ENCODE assay signal across 8 cellular contexts in genomic region chr10:68334672-68335467, GRCh38. TPM values are rescaled to one million over a fixed set of nuclear protein-coding genes. Genes with fewer than 3 reads are reported as not detected.
DNase-seq lines count a peak whose midpoint lies in the region; ATAC-seq and TF ChIP-seq lines count a peak whose summit lies in the region.

No MANE protein-coding gene starts in this region.

- no peak for ATAC-seq in activated naive CD8-positive, alpha-beta T cell treated with anti-CD3 and anti-CD28 coated beads, Interleukin-2, amount 50 U/mL, for 24 hours
- ATAC-seq in right lobe of liver (no peak), GM18861 (IDR thresholded peaks at IDR 0.05; ENCODE audit: unreplicated experiment) (no peak)

- no peaks in the 10 kb centered on the region for H3K27me3 Mint-ChIP-seq in activated T-cell treated with anti-CD3 and anti-CD28 coated beads, Interleukin-2, amount 50 U/mL, for 24 hours
- H3K27me3 Mint-ChIP-seq in activated naive CD8-positive, alpha-beta T cell treated with anti-CD3 and anti-CD28 coated beads, Interleukin-2, amount 50 U/mL, for 24 hours, result no peaks in the 10 kb centered on the region

- peaks cover 63% of the 10 kb centered on the region for H3K4me1 Mint-ChIP-seq in activated T-cell treated with anti-CD3 and anti-CD28 coated beads, Interleukin-2, amount 50 U/mL, for 24 hours (ENCODE audit: low read depth)
- H3K4me1 Mint-ChIP-seq in activated naive CD8-positive, alpha-beta T cell treated with anti-CD3 and anti-CD28 coated beads, Interleukin-2, amount 50 U/mL, for 24 hours, result peaks cover 60% of the 10 kb centered on the region

- no peak for TF ChIP-seq EP300 in tibial nerve (IDR thresholded peaks at IDR 0.05)

- H3K36me3 ChIP-seq in right lobe of liver (peaks cover 10 to 25% (median 14%) of the 10 kb centered on the region in 4 donors), tibial nerve (peaks cover 0 to 17% (median 10%) of the 10 kb centered on the region in 3 donors)

- intact Hi-C loops in right lobe of liver (cut with DNase I), result no loop called here

- peaks cover 2% of the 10 kb centered on the region for H3K9me3 Mint-ChIP-seq in activated T-cell treated with anti-CD3 and anti-CD28 coated beads, Interleukin-2, amount 50 U/mL, for 24 hours
- peaks cover 3% of the 10 kb centered on the region for H3K9me3 Mint-ChIP-seq in activated naive CD8-positive, alpha-beta T cell treated with anti-CD3 and anti-CD28 coated beads, Interleukin-2, amount 50 U/mL, for 24 hours

- peak overlapping the region; percentile 78 to 88 (median 79) for H3K4me3 ChIP-seq in right lobe of liver
- peak overlapping the region in 3 of 4 donors; percentile 84 to 99 (median 94) for H3K4me3 ChIP-seq in tibial nerve

- DNase-seq in activated T-cell treated with anti-CD3 and anti-CD28 coated beads, Interleukin-2, amount 50 U/mL, for 24 hours, result no peak
- DNase-seq in activated T-cell treated with anti-CD3 and anti-CD28 coated beads, Interleukin-2, amount 50 U/mL, for 1 hour, result no peak
- DNase-seq in activated naive CD8-positive, alpha-beta T cell treated with anti-CD3 and anti-CD28 coated beads, Interleukin-2, amount 50 U/mL, for 24 hours, result no peak
- DNase-seq in right lobe of liver, result no peak
- no peak for DNase-seq in tibial nerve (ENCODE audit: low spot score in 2 of 2)
- DNase-seq in NCI-H748 treated with DMSO at 0.1 percent for 48 hours (lab: John Stamatoyannopoulos, UW), result no peak
- DNase-seq in mucosa of gallbladder (ENCODE audit: low spot score), result no peak

- H3K27ac Mint-ChIP-seq in activated T-cell treated with anti-CD3 and anti-CD28 coated beads, Interleukin-2, amount 50 U/mL, for 24 hours, result peak overlapping the region; percentile 100
- H3K27ac Mint-ChIP-seq in activated naive CD8-positive, alpha-beta T cell treated with anti-CD3 and anti-CD28 coated beads, Interleukin-2, amount 50 U/mL, for 24 hours, result peak overlapping the region; percentile 43

- H3K4me3 Mint-ChIP-seq in activated T-cell treated with anti-CD3 and anti-CD28 coated beads, Interleukin-2, amount 50 U/mL, for 24 hours, result peak overlapping the region; percentile 100
- peak overlapping the region; percentile 99 for H3K4me3 Mint-ChIP-seq in activated naive CD8-positive, alpha-beta T cell treated with anti-CD3 and anti-CD28 coated beads, Interleukin-2, amount 50 U/mL, for 24 hours

- peak overlapping the region in 2 of 3 donors; percentile 7 to 8 for H3K27ac ChIP-seq in right lobe of liver
- H3K27ac ChIP-seq in tibial nerve, result peak overlapping the region in 3 of 4 donors; percentile 21 to 100 (median 99)

- H3K9me3 ChIP-seq in right lobe of liver, result no peaks in the 10 kb centered on the region
- H3K9me3 ChIP-seq in tibial nerve, result no peaks in the 10 kb centered on the region

- no peak for TF ChIP-seq POLR2A in right lobe of liver (IDR thresholded peaks at IDR 0.05)
- no peak for TF ChIP-seq POLR2A in tibial nerve (IDR thresholded peaks at IDR 0.05)

- peaks cover 85% of the 10 kb centered on the region for H3K36me3 Mint-ChIP-seq in activated T-cell treated with anti-CD3 and anti-CD28 coated beads, Interleukin-2, amount 50 U/mL, for 24 hours (ENCODE audit: low read depth)
- H3K36me3 Mint-ChIP-seq in activated naive CD8-positive, alpha-beta T cell treated with anti-CD3 and anti-CD28 coated beads, Interleukin-2, amount 50 U/mL, for 24 hours (ENCODE audit: low read depth), result peaks cover 65% of the 10 kb centered on the region

- H3K27me3 ChIP-seq in right lobe of liver (no peaks in the 10 kb centered on the region), tibial nerve (no peaks in the 10 kb centered on the region)

- 3% methylated on average over 8 of the region's 8 CpGs for WGBS in right lobe of liver (ENCODE audit: insufficient coverage, low coverage, low lambda C conversion rate, missing lambda C conversion rate)
- WGBS in tibial nerve, 2 donors, result 4 to 7% methylated on average over 8 of the region's 8 CpGs

- no peak for TF ChIP-seq CTCF in right lobe of liver (IDR thresholded peaks at IDR 0.05)
- no peak for TF ChIP-seq CTCF in tibial nerve (IDR thresholded peaks at IDR 0.05)

- H3K4me1 ChIP-seq in right lobe of liver (peaks cover 0 to 48% (median 13%) of the 10 kb centered on the region in 4 donors), tibial nerve (peaks cover 0 to 71% (median 28%) of the 10 kb centered on the region in 4 donors)

RNA-seq across cellular contexts. Expression of gene PBLD, which starts 2.1 kb away (rescaled TPM):
- 100 to 1,000 TPM in 4 of 6 experiments, 10 to 100 TPM in 2; 45.5 to 162 (median 129) TPM for total RNA-seq in right lobe of liver
- total RNA-seq in tibial nerve, result 10 to 100 TPM in 1 of 4 donors, 1 to 10 TPM in 3; 4.4 to 10.2 (median 4.8) TPM
- 8.0 TPM for total RNA-seq in mucosa of gallbladder

RNA-seq across cellular contexts. Expression of gene HNRNPH3, which starts 3.0 kb away (rescaled TPM):
- total RNA-seq in right lobe of liver (10 to 100 TPM; 13.2 to 40.7 (median 25.3) TPM), tibial nerve (10 to 100 TPM; 31.8 to 66.4 (median 60.1) TPM), mucosa of gallbladder (94.2 TPM)
